17 cellular contexts compared by ENCODE assay signal in the genomic region with DNA sequence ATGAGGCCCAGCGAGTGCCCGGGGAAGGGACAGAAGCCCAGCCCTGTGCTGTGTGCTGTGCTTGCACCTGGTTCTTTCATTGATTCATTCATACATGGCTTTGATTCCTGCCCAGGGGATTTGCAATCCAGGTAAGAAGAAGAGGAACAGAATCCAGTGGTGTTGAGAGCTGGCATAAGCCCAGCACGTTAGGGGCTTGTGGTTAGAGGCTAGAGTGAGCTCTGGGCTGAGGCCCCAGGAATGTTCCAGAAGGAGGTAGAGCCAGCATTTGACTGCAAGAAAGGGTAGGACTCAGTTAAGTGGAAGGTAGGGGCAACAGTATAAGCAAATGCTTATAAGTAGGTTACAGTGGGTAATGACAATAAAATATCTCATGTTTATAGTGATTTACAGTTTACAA. TPM values are rescaled to one million over a fixed set of nuclear protein-coding genes. Genes with fewer than 3 reads are reported as not detected.
DNase-seq lines count a peak whose midpoint lies in the region; ATAC-seq and TF ChIP-seq lines count a peak whose summit lies in the region.
"Had no signal": no experiment of that assay in that cellular context is flagged by ENCODE, and none has a peak within 500 bp of the region (broad histone marks: within the 10 kb centered on the region; RNA-seq: fewer than 3 reads in every experiment).

No MANE protein-coding gene starts in this region.

- CTCF ChIA-PET in activated CD8-positive, alpha-beta memory T cell treated with anti-CD3 and anti-CD28 coated beads, Interleukin-2, amount 10 ng/mL, durations not matched to agents 7 days and 5 days (lab: Charles Lee), result interaction anchor here (1.5 kb wide), 1 partner anchor 12 kb away, joined by 3 read pairs; no protein-coding TSS in a partner anchor

- H3K9me3 ChIP-seq in neural progenitor cell (ENCODE audit: low read depth), result no peaks in the 10 kb centered on the region
- H3K9me3 ChIP-seq: left lung, stomach had no signal

- no peak overlapping the region for H3K4me3 ChIP-seq in neural progenitor cell
- H3K4me3 ChIP-seq: GM23248, left lung had no signal

- H3K36me3 Mint-ChIP-seq in activated CD4-positive, alpha-beta T cell treated with anti-CD3 and anti-CD28 coated beads, Interleukin-2, amount 10 ng/mL, durations not matched to agents 24 days and 14 days (ENCODE audit: low read depth), result peaks cover 2% of the 10 kb centered on the region
- H3K36me3 Mint-ChIP-seq in brain (no peaks in the 10 kb centered on the region), neural progenitor cell (no peaks in the 10 kb centered on the region)
- H3K36me3 Mint-ChIP-seq in activated CD8-positive, alpha-beta memory T cell treated with anti-CD3 and anti-CD28 coated beads, Interleukin-2, amount 10 ng/mL, durations not matched to agents 7 days and 5 days, result no peaks in the 10 kb centered on the region

- H3K27ac Mint-ChIP-seq in activated CD4-positive, alpha-beta T cell treated with anti-CD3 and anti-CD28 coated beads, Interleukin-2, amount 10 ng/mL, durations not matched to agents 24 days and 14 days, result no peak overlapping the region
- H3K27ac Mint-ChIP-seq in brain (no peak overlapping the region), neural progenitor cell (no peak overlapping the region)
- no peak overlapping the region for H3K27ac Mint-ChIP-seq in activated CD8-positive, alpha-beta memory T cell treated with anti-CD3 and anti-CD28 coated beads, Interleukin-2, amount 10 ng/mL, durations not matched to agents 7 days and 5 days
- H3K27ac Mint-ChIP-seq: dendritic cell treated with granulocyte-macrophage colony-stimulating factor and Interleukin-4, amounts not matched to agents 40 ng/mL and 50 ng/mL, for 4 days had no signal

- in situ Hi-C loops in GM13977 (cut with MboI; ENCODE audit: low pct_unique_long_range_greater_than_20kb, low sequenced_read_pairs, unreplicated experiment), result loop anchor here (25.0 kb wide), 1 partner anchor 344 kb away; a partner anchor contains a TSS

- intact Hi-C loops in activated CD4-positive, alpha-beta T cell treated with anti-CD3 and anti-CD28 coated beads, Interleukin-2, amount 10 ng/mL, durations not matched to agents 24 days and 14 days (cut with micrococcal nuclease), result no loop called here

- H2AFZ ChIP-seq in neural progenitor cell (replicated peaks), result no peak overlapping the region
- H2AFZ ChIP-seq: GM23248 had no signal

- peaks cover 8% of the 10 kb centered on the region for H3K4me1 Mint-ChIP-seq in activated CD4-positive, alpha-beta T cell treated with anti-CD3 and anti-CD28 coated beads, Interleukin-2, amount 10 ng/mL, durations not matched to agents 24 days and 14 days
- H3K4me1 Mint-ChIP-seq in brain, result peaks cover 14% of the 10 kb centered on the region
- H3K4me1 Mint-ChIP-seq in neural progenitor cell, result peaks cover 4% of the 10 kb centered on the region
- peaks cover 6% of the 10 kb centered on the region for H3K4me1 Mint-ChIP-seq in activated CD8-positive, alpha-beta memory T cell treated with anti-CD3 and anti-CD28 coated beads, Interleukin-2, amount 10 ng/mL, durations not matched to agents 7 days and 5 days

- DNase-seq in activated CD4-positive, alpha-beta T cell treated with anti-CD3 and anti-CD28 coated beads, Interleukin-2, amount 10 ng/mL, durations not matched to agents 24 days and 14 days, result no peak
- no peak for DNase-seq in activated CD4-positive, alpha-beta T cell treated with anti-CD3 and anti-CD28 coated beads, Interleukin-2, amount 50 U/mL, for 4 hours
- DNase-seq in GM13977 (ENCODE audit: low spot score) (peak; percentile 10), neural progenitor cell (ENCODE audit: low spot score) (no peak), GM03348 (ENCODE audit: low spot score) (no peak)
- no peak for DNase-seq in activated CD8-positive, alpha-beta memory T cell treated with anti-CD3 and anti-CD28 coated beads, Interleukin-2, amount 10 ng/mL, durations not matched to agents 7 days and 5 days
- DNase-seq: ACHN, GM23248, SIG-M5, stomach had no signal

- H3F3A ChIP-seq in neural progenitor cell (ENCODE audit: low read depth), result peaks cover 18% of the 10 kb centered on the region

- H3K27me3 Mint-ChIP-seq in activated CD4-positive, alpha-beta T cell treated with anti-CD3 and anti-CD28 coated beads, Interleukin-2, amount 10 ng/mL, durations not matched to agents 24 days and 14 days, result peaks cover 45% of the 10 kb centered on the region
- H3K27me3 Mint-ChIP-seq in brain (peaks cover 86% of the 10 kb centered on the region), neural progenitor cell (ENCODE audit: insufficient read depth, low read depth) (peaks cover 52% of the 10 kb centered on the region)
- peaks cover 45% of the 10 kb centered on the region for H3K27me3 Mint-ChIP-seq in activated CD8-positive, alpha-beta memory T cell treated with anti-CD3 and anti-CD28 coated beads, Interleukin-2, amount 10 ng/mL, durations not matched to agents 7 days and 5 days

- peak overlapping the region; percentile 50 for H3K4me3 Mint-ChIP-seq in activated CD4-positive, alpha-beta T cell treated with anti-CD3 and anti-CD28 coated beads, Interleukin-2, amount 10 ng/mL, durations not matched to agents 24 days and 14 days
- H3K4me3 Mint-ChIP-seq in brain (peak overlapping the region; percentile 69 to 83 (median 73)), neural progenitor cell (peak overlapping the region; percentile 83)
- no peak overlapping the region for H3K4me3 Mint-ChIP-seq in activated CD8-positive, alpha-beta memory T cell treated with anti-CD3 and anti-CD28 coated beads, Interleukin-2, amount 10 ng/mL, durations not matched to agents 7 days and 5 days
- H3K4me3 Mint-ChIP-seq: dendritic cell treated with granulocyte-macrophage colony-stimulating factor and Interleukin-4, amounts not matched to agents 40 ng/mL and 50 ng/mL, for 4 days had no signal

- H3K27ac ChIP-seq in neural progenitor cell, result no peak overlapping the region
- H3K27ac ChIP-seq: GM23248, left lung, stomach had no signal

- H3K36me3 ChIP-seq in neural progenitor cell, result no peaks in the 10 kb centered on the region
- H3K36me3 ChIP-seq: left lung, stomach had no signal

- H3K9ac ChIP-seq in neural progenitor cell, result no peak overlapping the region
- H3K9ac ChIP-seq: GM23248 had no signal

- no peak for ATAC-seq in GM21717 (IDR thresholded peaks at IDR 0.05; ENCODE audit: unreplicated experiment)
- ATAC-seq in activated CD8-positive, alpha-beta memory T cell treated with anti-CD3 and anti-CD28 coated beads, Interleukin-2, amount 10 ng/mL, durations not matched to agents 7 days and 5 days, result no peak
- ATAC-seq: HepG2, left lung had no signal

- peaks cover 4% of the 10 kb centered on the region for H3K4me1 ChIP-seq in neural progenitor cell

- no peaks in the 10 kb centered on the region for H3K9me3 Mint-ChIP-seq in activated CD4-positive, alpha-beta T cell treated with anti-CD3 and anti-CD28 coated beads, Interleukin-2, amount 10 ng/mL, durations not matched to agents 24 days and 14 days
- H3K9me3 Mint-ChIP-seq in brain (peaks cover 0 to 3% (median 0%) of the 10 kb centered on the region in 5 experiments), neural progenitor cell (peaks cover 2% of the 10 kb centered on the region)
- H3K9me3 Mint-ChIP-seq in activated CD8-positive, alpha-beta memory T cell treated with anti-CD3 and anti-CD28 coated beads, Interleukin-2, amount 10 ng/mL, durations not matched to agents 7 days and 5 days (ENCODE audit: low read depth), result no peaks in the 10 kb centered on the region
- H3K9me3 Mint-ChIP-seq: dendritic cell treated with granulocyte-macrophage colony-stimulating factor and Interleukin-4, amounts not matched to agents 40 ng/mL and 50 ng/mL, for 4 days had no signal

- H3K79me2 ChIP-seq in neural progenitor cell (ENCODE audit: low read depth), result no peaks in the 10 kb centered on the region

- H3K4me2 ChIP-seq in neural progenitor cell, result no peak overlapping the region

- peaks cover 42% of the 10 kb centered on the region for H4K20me1 ChIP-seq in neural progenitor cell (ENCODE audit: low read depth)

- H3K27me3 ChIP-seq in neural progenitor cell, result peaks cover 80% of the 10 kb centered on the region

- no peak for TF ChIP-seq CTCF in GM13977 (IDR thresholded peaks at IDR 0.05; ENCODE audit: extremely low read depth, insufficient read depth, missing control alignments)
- TF ChIP-seq CTCF in brain (conservative IDR thresholded peaks at IDR 0.05), result no peak
- TF ChIP-seq CTCF in neural progenitor cell (IDR thresholded peaks at IDR 0.05), result no peak

RNA-seq across cellular contexts. Expression of a gene that starts 2.3 kb away (rescaled TPM):
- not detected in 2 replicates for total RNA-seq in activated CD4-positive, alpha-beta T cell treated with anti-CD3 and anti-CD28 coated beads, Interleukin-2, amount 10 ng/mL, durations not matched to agents 24 days and 14 days
- 8.0 TPM for polyA plus RNA-seq in brain (ENCODE audit: insufficient read depth, low read depth, low replicate concordance)
- not detected in 2 replicates for total RNA-seq in neural progenitor cell (ENCODE audit: low replicate concordance)
- total RNA-seq in activated CD8-positive, alpha-beta memory T cell treated with anti-CD3 and anti-CD28 coated beads, Interleukin-2, amount 10 ng/mL, durations not matched to agents 7 days and 5 days, result not detected
- total RNA-seq: fibroblast of lung, GM23248, skeletal muscle tissue had no signal
- polyA plus RNA-seq: fibroblast of lung, GM23248 had no signal

RNA-seq across cellular contexts. Expression of a gene that starts 17.1 kb away (rescaled TPM):
- total RNA-seq in activated CD4-positive, alpha-beta T cell treated with anti-CD3 and anti-CD28 coated beads, Interleukin-2, amount 10 ng/mL, durations not matched to agents 24 days and 14 days, result 82.5 and 85.3 TPM in 2 replicates
- 27.6 TPM for polyA plus RNA-seq in brain (ENCODE audit: insufficient read depth, low read depth, low replicate concordance)
- 23.7 and 39.1 TPM in 2 replicates for total RNA-seq in neural progenitor cell (ENCODE audit: low replicate concordance)
- total RNA-seq in activated CD8-positive, alpha-beta memory T cell treated with anti-CD3 and anti-CD28 coated beads, Interleukin-2, amount 10 ng/mL, durations not matched to agents 7 days and 5 days, result 10 to 100 TPM; 38.7 to 48.2 TPM

RNA-seq across cellular contexts. Expression of a gene that starts 17.8 kb away (rescaled TPM):
- total RNA-seq in activated CD4-positive, alpha-beta T cell treated with anti-CD3 and anti-CD28 coated beads, Interleukin-2, amount 10 ng/mL, durations not matched to agents 24 days and 14 days, result 14.3 and 15.9 TPM in 2 replicates
- 1.5 TPM for polyA plus RNA-seq in brain (ENCODE audit: insufficient read depth, low read depth, low replicate concordance)
- 3.7 and 6.0 TPM in 2 replicates for total RNA-seq in neural progenitor cell (ENCODE audit: low replicate concordance)
- total RNA-seq in activated CD8-positive, alpha-beta memory T cell treated with anti-CD3 and anti-CD28 coated beads, Interleukin-2, amount 10 ng/mL, durations not matched to agents 7 days and 5 days, result 1 to 10 TPM; 4.1 to 6.7 TPM

RNA-seq across cellular contexts. Expression of a gene that starts 29.7 kb away (rescaled TPM):
- total RNA-seq in activated CD4-positive, alpha-beta T cell treated with anti-CD3 and anti-CD28 coated beads, Interleukin-2, amount 10 ng/mL, durations not matched to agents 24 days and 14 days, result 0.14 TPM in 2 replicates
- 94.8 TPM for polyA plus RNA-seq in brain (ENCODE audit: insufficient read depth, low read depth, low replicate concordance)
- total RNA-seq in neural progenitor cell (ENCODE audit: low replicate concordance), result 0.71 TPM in 1 of 2 replicates, not detected in the other
- under 1 TPM; 0.20 to 0.37 TPM for total RNA-seq in activated CD8-positive, alpha-beta memory T cell treated with anti-CD3 and anti-CD28 coated beads, Interleukin-2, amount 10 ng/mL, durations not matched to agents 7 days and 5 days
- total RNA-seq: skeletal muscle tissue, stomach had no signal
- polyA plus RNA-seq: GM23248 had no signal

RNA-seq across cellular contexts. Expression of a gene that starts 44.2 kb away (rescaled TPM):
- not detected in 2 replicates for total RNA-seq in activated CD4-positive, alpha-beta T cell treated with anti-CD3 and anti-CD28 coated beads, Interleukin-2, amount 10 ng/mL, durations not matched to agents 24 days and 14 days
- 9.5 TPM for polyA plus RNA-seq in brain (ENCODE audit: insufficient read depth, low read depth, low replicate concordance)
- total RNA-seq in neural progenitor cell (ENCODE audit: low replicate concordance), result 0.15 TPM in 1 of 2 replicates, not detected in the other
- total RNA-seq in activated CD8-positive, alpha-beta memory T cell treated with anti-CD3 and anti-CD28 coated beads, Interleukin-2, amount 10 ng/mL, durations not matched to agents 7 days and 5 days, result not detected
- total RNA-seq: fibroblast of lung, GM23248, HepG2, left lung, skeletal muscle tissue had no signal
- polyA plus RNA-seq: fibroblast of lung, GM23248, HepG2, stomach had no signal
